Comparison of ENCODE assay signal across 10 cellular contexts in the genomic region with DNA sequence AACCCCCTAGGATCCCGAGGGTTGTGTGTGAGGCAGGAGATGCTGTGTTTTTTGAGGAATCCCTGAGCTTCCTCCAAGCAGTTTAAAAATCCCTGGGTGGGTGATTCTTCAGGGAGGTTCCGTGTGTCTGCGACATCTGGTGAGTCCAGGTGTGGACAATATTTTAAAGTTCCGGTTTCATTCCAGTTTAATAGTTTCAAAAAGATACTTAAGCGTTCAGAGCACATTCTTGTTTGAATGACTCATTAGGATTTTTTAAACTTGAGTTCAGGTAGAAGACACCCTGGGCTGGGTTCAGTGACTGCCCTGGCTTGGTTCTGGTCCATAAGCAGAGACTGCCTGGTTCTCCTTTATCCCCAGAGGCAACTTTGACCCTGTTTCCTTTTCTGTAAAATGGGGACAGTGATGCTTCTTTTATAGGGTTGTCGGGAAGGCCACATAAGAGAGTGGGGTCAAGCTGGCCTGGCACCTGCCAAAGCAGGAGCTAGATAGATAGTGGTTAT.
DNase-seq lines count a peak whose midpoint lies in the region; ATAC-seq, FAIRE-seq and TF ChIP-seq lines count a peak whose summit lies in the region.
"Had no signal": no experiment of that assay in that cellular context is flagged by ENCODE, and none has a peak within 500 bp of the region (broad histone marks: within the 10 kb centered on the region; RNA-seq: fewer than 3 reads in every experiment).

No MANE protein-coding gene starts in this region.

- H3K4me3 Mint-ChIP-seq in activated naive CD8-positive, alpha-beta T cell treated with anti-CD3 and anti-CD28 coated beads, Interleukin-2, amount 10 ng/mL, durations not matched to agents 7 days and 5 days = peak overlapping the region; percentile 86

- H3K4me2 ChIP-seq in BLaER1 = peak overlapping the region; percentile 62

- H3K4me1 Mint-ChIP-seq in activated naive CD8-positive, alpha-beta T cell treated with anti-CD3 and anti-CD28 coated beads, Interleukin-2, amount 10 ng/mL, durations not matched to agents 7 days and 5 days = peaks cover 76% of the 10 kb centered on the region

- CTCF ChIA-PET in GM10248 (lab: Yijun Ruan, JAX) = interaction anchor here (0.9 to 16.7 kb wide), 19 partner anchors 8 to 308 kb away, joined by 3 to 422 read pairs (median 5); a partner anchor contains a TSS

- H3K27me3 Mint-ChIP-seq in activated naive CD8-positive, alpha-beta T cell treated with anti-CD3 and anti-CD28 coated beads, Interleukin-2, amount 10 ng/mL, durations not matched to agents 7 days and 5 days = no peaks in the 10 kb centered on the region

- peak overlapping the region; percentile 42 for H3K27ac ChIP-seq in BLaER1
- peak overlapping the region; percentile 92 for H3K27ac ChIP-seq in muscle layer of duodenum (ENCODE audit: low read length)

- peaks cover 20% of the 10 kb centered on the region for H3K36me3 ChIP-seq in BLaER1
- peaks cover 12 to 25% of the 10 kb centered on the region in 2 donors for H3K36me3 ChIP-seq in muscle layer of duodenum (ENCODE audit: control insufficient read depth in 1 of 2, insufficient read depth in 2 of 2, low read length in 2 of 2)

- no peaks in the 10 kb centered on the region for H3K9me3 Mint-ChIP-seq in activated naive CD8-positive, alpha-beta T cell treated with anti-CD3 and anti-CD28 coated beads, Interleukin-2, amount 10 ng/mL, durations not matched to agents 7 days and 5 days

- no peaks in the 10 kb centered on the region for H4K20me1 ChIP-seq in BLaER1

- H3K4me1 ChIP-seq in BLaER1 = peaks cover 97% of the 10 kb centered on the region
- H3K4me1 ChIP-seq in muscle layer of duodenum (ENCODE audit: control insufficient read depth in 1 of 2, insufficient read depth in 2 of 2, low read length in 2 of 2) = peaks cover 35 to 42% of the 10 kb centered on the region in 2 donors

- peak overlapping the region; percentile 95 for H3K27ac Mint-ChIP-seq in activated naive CD8-positive, alpha-beta T cell treated with anti-CD3 and anti-CD28 coated beads, Interleukin-2, amount 10 ng/mL, durations not matched to agents 7 days and 5 days

- TF ChIP-seq CTCF in GM10248 (IDR thresholded peaks at IDR 0.05; ENCODE audit: control extremely low read depth, extremely low read depth, low read depth, missing control alignments) = no peak

- DNase-seq in GM12892 (ENCODE audit: insufficient read length) = no peak
- DNase-seq in activated naive CD8-positive, alpha-beta T cell treated with anti-CD3 and anti-CD28 coated beads, Interleukin-2, amount 10 ng/mL, durations not matched to agents 7 days and 5 days = no peak
- no peak for DNase-seq in GM10248 (ENCODE audit: extremely low spot score)
- DNase-seq in GM03348 (ENCODE audit: low spot score) = no peak
- DNase-seq in effector CD4-positive, alpha-beta T cell = no peak
- DNase-seq in NCI-H2029 treated with DMSO at 0.1 percent for 48 hours (lab: John Stamatoyannopoulos, UW) = no peak
- DNase-seq: OCI-M1 had no signal

- no peaks in the 10 kb centered on the region for H3K27me3 ChIP-seq in BLaER1
- no peaks in the 10 kb centered on the region for H3K27me3 ChIP-seq in muscle layer of duodenum (ENCODE audit: low read depth, low read length)

- H3K36me3 Mint-ChIP-seq in activated naive CD8-positive, alpha-beta T cell treated with anti-CD3 and anti-CD28 coated beads, Interleukin-2, amount 10 ng/mL, durations not matched to agents 7 days and 5 days = peaks cover 29% of the 10 kb centered on the region

- FAIRE-seq in GM12892 (lab: Jason Lieb, UNC) = peak; percentile 54
- FAIRE-seq: K562 had no signal

- peak overlapping the region; percentile 38; the same call in 1 of the 2 replicates for H3K9ac ChIP-seq in BLaER1

- TF ChIP-seq POLR2A in GM12892 (IDR thresholded peaks at IDR 0.05; ENCODE audit: low read depth, low read length) = no peak

- POLR2A ChIA-PET in activated naive CD8-positive, alpha-beta T cell treated with anti-CD3 and anti-CD28 coated beads, Interleukin-2, amount 10 ng/mL, durations not matched to agents 7 days and 5 days (lab: Charles Lee) = interaction anchor here (1.3 to 5.3 kb wide), 5 partner anchors 59 to 243 kb away, joined by 3 to 97 read pairs (median 12); a partner anchor contains a TSS
- POLR2A ChIA-PET in GM10248 (lab: Yijun Ruan, JAX) = no interaction called here

- ATAC-seq in activated naive CD8-positive, alpha-beta T cell treated with anti-CD3 and anti-CD28 coated beads, Interleukin-2, amount 10 ng/mL, durations not matched to agents 7 days and 5 days (ENCODE audit: low read depth) = no peak

- H3K9me3 ChIP-seq in BLaER1 (no peaks in the 10 kb centered on the region), muscle layer of duodenum (ENCODE audit: control insufficient read depth in 1 of 2, low read length in 2 of 2) (no peaks in the 10 kb centered on the region)

- H3K4me3 ChIP-seq in BLaER1 = no peak overlapping the region
- H3K4me3 ChIP-seq in muscle layer of duodenum (ENCODE audit: low read depth in 1 of 2, low read length in 2 of 2) = peak overlapping the region in 1 of 2 donors; percentile 57
- H3K4me3 ChIP-seq: K562 had no signal
